ENCODE assay signal across 26 cellular contexts in genomic region chr4:5024673-5025072, GRCh38. TPM values are rescaled to one million over a fixed set of nuclear protein-coding genes. Genes with fewer than 3 reads are reported as not detected.
A peak's percentile ranks its signal among the peaks of the same experiment; 100 is the strongest.
DNase-seq lines count a peak whose midpoint lies in the region; ATAC-seq and TF ChIP-seq lines count a peak whose summit lies in the region.
"Had no signal": no experiment of that assay in that cellular context is flagged by ENCODE, and none has a peak within 500 bp of the region (broad histone marks: within the 10 kb centered on the region; RNA-seq: fewer than 3 reads in every experiment).

No MANE protein-coding gene starts in this region.

- H3K36me3 ChIP-seq in BLaER1, result no peaks in the 10 kb centered on the region
- no peaks in the 10 kb centered on the region for H3K36me3 ChIP-seq in adipocyte (ENCODE audit: control insufficient read depth, insufficient read depth, low read length, severe bottlenecking)
- no peaks in the 10 kb centered on the region for H3K36me3 ChIP-seq in gastroesophageal sphincter
- no peaks in the 10 kb centered on the region for H3K36me3 ChIP-seq in suprapubic skin
- no peaks in the 10 kb centered on the region for H3K36me3 ChIP-seq in H7 (replicated peaks; ENCODE audit: control insufficient read depth, insufficient read depth, low read length)
- H3K36me3 ChIP-seq: cardiac muscle cell, lower lobe of right lung, thoracic aorta had no signal

- DNase-seq in adipocyte (ENCODE audit: low read depth), result peak; percentile 79
- no peak for DNase-seq in suprapubic skin (ENCODE audit: low spot score in 2 of 2)
- no peak for DNase-seq in H7
- no peak for DNase-seq in DMS79 treated with DMSO at 0.1 percent for 48 hours (lab: John Stamatoyannopoulos, UW)
- DNase-seq: activated CD4-positive, alpha-beta T cell treated with anti-CD3 and anti-CD28 coated beads, Interleukin-2, amount 50 U/mL, for 4 hours; activated gamma-delta T cell treated with Interleukin-2 at 50 U/mL for 16 hours; activated naive CD8-positive, alpha-beta T cell treated with anti-CD3 and anti-CD28 coated beads, Interleukin-2, amount 10 ng/mL, durations not matched to agents 7 days and 5 days; activated T-cell treated with anti-CD3 and anti-CD28 coated beads, Interleukin-2, amount 50 U/mL, for 48 hours; CD4-positive, alpha-beta T cell; hippocampal formation; KG1; lower lobe of right lung; NCI-H1417; NCI-H2029; NCI-H524; PC-9; small intestine; stimulated activated naive B cell treated with anti-CD40 and anti-IgM and Interleukin-4, amounts not matched to agents 10 μg/mL and 1 μg/mL and 100 μg/mL, for 72 hours had no signal

- H3K9me3 ChIP-seq in BLaER1, result no peaks in the 10 kb centered on the region
- H3K9me3 ChIP-seq in adipocyte (ENCODE audit: control insufficient read depth, low read length), result no peaks in the 10 kb centered on the region
- H3K9me3 ChIP-seq in gastroesophageal sphincter, result no peaks in the 10 kb centered on the region
- H3K9me3 ChIP-seq in suprapubic skin, result no peaks in the 10 kb centered on the region
- H3K9me3 ChIP-seq: lower lobe of right lung, thoracic aorta had no signal

- no peaks in the 10 kb centered on the region for H4K20me1 ChIP-seq in BLaER1

- H3K4me3 ChIP-seq in BLaER1 (no peak overlapping the region), adipocyte (ENCODE audit: low read length) (peak overlapping the region; percentile 44), gastroesophageal sphincter (no peak overlapping the region), suprapubic skin (no peak overlapping the region), H7 (ENCODE audit: insufficient read depth, low read depth, low read length) (no peak overlapping the region)
- H3K4me3 ChIP-seq: cardiac muscle cell, GM12878, lower lobe of right lung, PC-9, thoracic aorta had no signal

- TF ChIP-seq EP300 in gastroesophageal sphincter (IDR thresholded peaks at IDR 0.05) (no peak), suprapubic skin (IDR thresholded peaks at IDR 0.05) (no peak)

- H3K27me3 ChIP-seq in BLaER1, result peaks cover 3% of the 10 kb centered on the region; the same call in 1 of the 2 replicates
- peaks cover 3% of the 10 kb centered on the region for H3K27me3 ChIP-seq in adipocyte (replicated peaks; ENCODE audit: control insufficient read depth, insufficient read depth, low read length)
- H3K27me3 ChIP-seq in gastroesophageal sphincter, result peaks cover 4% of the 10 kb centered on the region
- peaks cover 4% of the 10 kb centered on the region for H3K27me3 ChIP-seq in suprapubic skin
- H3K27me3 ChIP-seq in H7 (ENCODE audit: control insufficient read depth, insufficient read depth, low read length), result no peaks in the 10 kb centered on the region; the same call in 1 of the 2 replicates

- H3K4me1 ChIP-seq in BLaER1 (peaks cover 23% of the 10 kb centered on the region), adipocyte (ENCODE audit: control insufficient read depth, insufficient read depth, low read length) (peaks cover 18% of the 10 kb centered on the region), gastroesophageal sphincter (peaks cover 0 to under 1% (median 0%) of the 10 kb centered on the region in 3 donors), suprapubic skin (no peaks in the 10 kb centered on the region)
- H3K4me1 ChIP-seq: lower lobe of right lung had no signal

- 60% methylated on average over 1 of the region's 6 CpGs; no CpG with 5 or more reads in 1 of the 2 donors for WGBS in gastroesophageal sphincter (ENCODE audit: low coverage in 1 of 2), 2 donors
- WGBS in suprapubic skin, result 63% methylated on average over 5 of the region's 6 CpGs

- no peak overlapping the region for H3K9ac ChIP-seq in BLaER1
- H3K9ac ChIP-seq in adipocyte (ENCODE audit: low read length), result no peak overlapping the region

- TF ChIP-seq CTCF in gastroesophageal sphincter (IDR thresholded peaks at IDR 0.05) (no peak), suprapubic skin (IDR thresholded peaks at IDR 0.05) (no peak)

- TF ChIP-seq POLR2A in gastroesophageal sphincter (IDR thresholded peaks at IDR 0.05) (no peak), suprapubic skin (IDR thresholded peaks at IDR 0.05) (no peak)

- 0 out of 2 replicates have a peak overlapping the region, but pooled peaks have one; percentile 4 for H3K4me2 ChIP-seq in BLaER1
- H3K4me2 ChIP-seq: PC-9 had no signal

- peak; percentile 23 for ATAC-seq in gastroesophageal sphincter
- ATAC-seq in GM21423 (IDR thresholded peaks at IDR 0.05; ENCODE audit: unreplicated experiment), result no peak
- ATAC-seq: esophagus mucosa; GM12878; lower lobe of right lung; SK-N-SH treated with all-trans-retinoic acid at 6 μM for 48 hours; stimulated activated naive B cell treated with anti-CD40 and anti-IgM and Interleukin-4, amounts not matched to agents 10 μg/mL and 1 μg/mL and 100 μg/mL, for 72 hours had no signal

- H3K27ac ChIP-seq in BLaER1 (no peak overlapping the region), gastroesophageal sphincter (peak overlapping the region in 1 of 4 donors; percentile 31), suprapubic skin (peak overlapping the region; percentile 26)
- H3K27ac ChIP-seq: cardiac muscle cell, lower lobe of right lung, PC-9, thoracic aorta had no signal

RNA-seq across cellular contexts. Expression of gene CYTL1, which starts 5.4 kb away (rescaled TPM):
- total RNA-seq in gastroesophageal sphincter (1 to 10 TPM; 1.4 to 5.0 (median 2.3) TPM), suprapubic skin (under 1 TPM in 1 of 4 donors, not detected in 3; 0.68 TPM)
- 1.5 and 3.5 TPM in 2 replicates for total RNA-seq in H7 (2014; rRNA removed; shearing (Covaris generic))
- total RNA-seq: activated naive CD8-positive, alpha-beta T cell treated with anti-CD3 and anti-CD28 coated beads, Interleukin-2, amount 10 ng/mL, durations not matched to agents 7 days and 5 days; CD4-positive, alpha-beta T cell; GM12878; PC-9 had no signal

RNA-seq across cellular contexts. Expression of gene STK32B, which starts 26.6 kb away (rescaled TPM):
- total RNA-seq in gastroesophageal sphincter (1 to 10 TPM; 1.9 to 5.3 (median 2.4) TPM), suprapubic skin (1 to 10 TPM in 2 of 4 donors, under 1 TPM in 2; 0.76 to 2.2 (median 1.2) TPM)
- 2.4 and 2.8 TPM in 2 replicates for total RNA-seq in H7 (2014; rRNA removed; shearing (Covaris generic))
- total RNA-seq: activated naive CD8-positive, alpha-beta T cell treated with anti-CD3 and anti-CD28 coated beads, Interleukin-2, amount 10 ng/mL, durations not matched to agents 7 days and 5 days; cardiac muscle cell; CD4-positive, alpha-beta T cell; PC-9 had no signal
